Comparison of ENCODE assay signal across 35 cellular contexts in the genomic region with DNA sequence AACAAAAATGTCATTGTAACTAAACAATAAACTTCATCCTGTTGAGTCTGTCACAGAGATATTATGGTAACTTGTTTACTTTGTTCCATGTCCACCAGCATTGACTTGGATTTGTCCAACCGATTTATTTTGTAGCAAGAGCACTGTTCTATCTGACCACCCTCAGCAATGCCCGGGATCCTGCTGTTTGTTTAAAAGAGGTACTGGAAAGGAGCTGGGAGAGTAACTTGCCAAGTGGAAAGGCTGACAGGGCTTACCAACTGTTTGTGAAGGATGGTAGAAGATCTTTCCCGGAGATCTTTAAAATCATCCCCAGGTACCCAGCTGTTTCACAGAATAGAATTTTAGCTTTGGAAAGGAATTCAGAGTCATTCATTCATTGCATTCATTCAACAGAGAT. TPM values are rescaled to one million over a fixed set of nuclear protein-coding genes. Genes with fewer than 3 reads are reported as not detected.
"Had no signal": no experiment of that assay in that cellular context is flagged by ENCODE, and none has a peak within 500 bp of the region (broad histone marks: within the 10 kb centered on the region; RNA-seq: fewer than 3 reads in every experiment).

No MANE protein-coding gene starts in this region.

- DNase-seq: activated CD4-positive, alpha-beta memory T cell treated with anti-CD3 and anti-CD28 coated beads, Interleukin-2, amount 10 ng/mL, durations not matched to agents 7 days and 5 days; activated CD4-positive, alpha-beta T cell treated with anti-CD3 and anti-CD28 coated beads for 1 hour; activated CD4-positive, alpha-beta T cell treated with anti-CD3 and anti-CD28 coated beads for 48 hours; activated CD4-positive, CD25-positive, alpha-beta regulatory T cell; activated effector memory CD4-positive, alpha-beta T cell treated with anti-CD3 and anti-CD28 coated beads, Interleukin-2, amount 50 U/mL, for 16 hours; activated naive CD4-positive, alpha-beta T cell; activated naive CD8-positive, alpha-beta T cell treated with anti-CD3 and anti-CD28 coated beads, Interleukin-2, amount 10 ng/mL, durations not matched to agents 7 days and 5 days; activated T-cell treated with anti-CD3 and anti-CD28 coated beads, Interleukin-2, amount 50 U/mL, for 1 hour; activated T-cell treated with anti-CD3 and anti-CD28 coated beads, Interleukin-2, amount 50 U/mL, for 72 hours; amygdala; body of pancreas; cerebellar nuclear complex; NCI-H1092 treated with DMSO at 0.1 percent for 48 hours; NCI-H1417; NCI-H146; NCI-H187; NCI-H2029 treated with DMSO at 0.1 percent for 48 hours; NCI-H2107; NCI-H2171; NCI-H510A; NCI-H748 treated with DMSO at 0.1 percent for 48 hours; NK-92 treated with Interleukin-12 subunit alpha and Interleukin-12 subunit beta, amount 100 ng/mL, for 24 hours; PC-3; SIG-M5; T-cell; T-helper 17 cell; T1000; WERI-Rb-1 had no signal

- H3K4me3 ChIP-seq: body of pancreas, breast epithelium had no signal

- H3K27ac ChIP-seq: body of pancreas, breast epithelium, RWPE1, WERI-Rb-1 had no signal

- ATAC-seq: activated T-cell treated with anti-CD3 and anti-CD28 coated beads, Interleukin-2, amount 50 U/mL, for 72 hours; activated T-helper 17 cell treated with anti-CD3 and anti-CD28 coated beads, Interleukin-2, amount 50 U/mL, for 72 hours; body of pancreas; PC-3; Right ventricle myocardium inferior; SK-N-SH treated with all-trans-retinoic acid at 6 μM for 48 hours; T-cell; T-helper 17 cell had no signal

- FAIRE-seq: astrocyte, RCC 7860 had no signal

- H3K36me3 ChIP-seq: breast epithelium had no signal

- H3K27me3 ChIP-seq: body of pancreas, breast epithelium had no signal

- H3K9me3 ChIP-seq: body of pancreas, breast epithelium had no signal

RNA-seq across cellular contexts. Expression of gene BCAR1, which starts 59.1 kb away (rescaled TPM):
- total RNA-seq: activated CD4-positive, alpha-beta memory T cell treated with anti-CD3 and anti-CD28 coated beads, Interleukin-2, amount 10 ng/mL, durations not matched to agents 7 days and 5 days; activated naive CD8-positive, alpha-beta T cell treated with anti-CD3 and anti-CD28 coated beads, Interleukin-2, amount 10 ng/mL, durations not matched to agents 7 days and 5 days had no signal
